ENCODE assay signal across 9 cellular contexts in the genomic region with DNA sequence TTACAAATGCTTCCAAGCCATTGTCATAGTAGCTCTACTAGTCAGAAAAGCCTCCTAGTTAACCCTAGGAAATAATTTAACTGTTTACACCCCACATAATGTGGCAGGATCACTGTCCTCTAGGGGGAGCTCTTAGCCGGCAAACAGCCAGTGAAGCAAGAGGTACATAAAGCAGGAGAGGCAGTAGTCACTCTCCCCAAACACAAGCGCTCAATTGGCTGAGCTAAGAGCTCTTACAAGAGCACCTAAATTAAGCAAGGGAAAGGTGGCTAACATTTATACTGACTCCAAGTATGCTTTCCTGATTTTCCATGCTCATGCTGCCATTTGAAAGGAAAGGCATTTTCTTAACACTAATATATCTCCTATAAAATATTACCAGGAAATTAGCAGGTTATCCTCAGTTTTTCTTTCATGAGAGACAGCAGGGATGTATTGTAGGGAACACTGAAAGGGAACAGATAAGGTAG. TPM values are rescaled to one million over a fixed set of nuclear protein-coding genes. Genes with fewer than 3 reads are reported as not detected.
DNase-seq lines count a peak whose midpoint lies in the region; ATAC-seq, FAIRE-seq and TF ChIP-seq lines count a peak whose summit lies in the region.
"Had no signal": no experiment of that assay in that cellular context is flagged by ENCODE, and none has a peak within 500 bp of the region (broad histone marks: within the 10 kb centered on the region; RNA-seq: fewer than 3 reads in every experiment).

No MANE protein-coding gene starts in this region.

- no peaks in the 10 kb centered on the region for H3K36me3 ChIP-seq in keratinocyte (ENCODE audit: control insufficient read depth in 2 of 2, extremely low read depth in 1 of 2, insufficient read depth in 2 of 2, low read length in 2 of 2)
- H3K36me3 ChIP-seq: BLaER1 had no signal

- H3K9ac ChIP-seq in keratinocyte (ENCODE audit: control insufficient read depth, extremely low read depth, insufficient read depth, low read length) = no peak overlapping the region
- H3K9ac ChIP-seq: BLaER1 had no signal

- no peak overlapping the region for H3K27ac Mint-ChIP-seq in T-helper 17 cell

- H2AFZ ChIP-seq in keratinocyte (ENCODE audit: control insufficient read depth, low read length) = no peak overlapping the region

- no peak overlapping the region for H3K4me3 ChIP-seq in astrocyte of the cerebellum (ENCODE audit: low read depth, low read length)
- H3K4me3 ChIP-seq in keratinocyte (ENCODE audit: control insufficient read depth in 2 of 3, extremely low read depth in 1 of 3, insufficient read depth in 2 of 3, low read depth in 1 of 3, low read length in 3 of 3) = no peak overlapping the region
- H3K4me3 ChIP-seq: BLaER1 had no signal

- ATAC-seq in HG02938 (IDR thresholded peaks at IDR 0.05; ENCODE audit: unreplicated experiment) = peak; percentile 81
- ATAC-seq in T-helper 17 cell = peak; percentile 66

- H3K27ac ChIP-seq in keratinocyte (ENCODE audit: control insufficient read depth, insufficient read depth, low read length) = no peak overlapping the region
- H3K27ac ChIP-seq: BLaER1 had no signal

- dilution Hi-C loops in keratinocyte (cut with MboI; ENCODE audit: extremely low pct_ligation_motif_present, low sequenced_read_pairs) = no loop called here

- no peaks in the 10 kb centered on the region for H3K36me3 Mint-ChIP-seq in T-helper 17 cell (ENCODE audit: low read depth)

- H3K9me1 ChIP-seq in keratinocyte (ENCODE audit: control insufficient read depth, extremely low read depth, insufficient read depth, low read length) = no peaks in the 10 kb centered on the region

- FAIRE-seq in keratinocyte (lab: Jason Lieb, UNC) = peak; percentile 67

- in situ Hi-C loops in astrocyte of the cerebellum (cut with HindIII; ENCODE audit: low sequenced_read_pairs) = loop anchor here (25.0 kb wide), 1 partner anchor 311 kb away; no protein-coding TSS in a partner anchor

- peak; percentile 31 to 78 (median 43) for DNase-seq in NCI-H1417 (lab: John Stamatoyannopoulos, UW)
- no peak for DNase-seq in NCI-H1417 treated with DMSO at 0.1 percent for 48 hours (lab: John Stamatoyannopoulos, UW)
- peak; percentile 9 for DNase-seq in NCI-H1930 (lab: John Stamatoyannopoulos, UW)
- DNase-seq in T-helper 17 cell = peak in 2 of 3 donors; percentile 10 to 41
- DNase-seq in astrocyte of the cerebellum (ENCODE audit: low read depth) = no peak
- DNase-seq in keratinocyte (ENCODE audit: low read depth, low spot score) = peak; percentile 25
- DNase-seq in stimulated activated CD8-positive, alpha-beta memory T cell treated with anti-CD3 and anti-CD28 coated beads, Interleukin-4, amount 100 ng/mL, for 24 hours (ENCODE audit: low read depth) = peak; percentile 20

- peaks cover 26% of the 10 kb centered on the region for H3K4me1 ChIP-seq in keratinocyte (ENCODE audit: control insufficient read depth, extremely low read depth, insufficient read depth, low read length)

- peaks cover 7% of the 10 kb centered on the region for H3K4me1 Mint-ChIP-seq in T-helper 17 cell

- H3K4me2 ChIP-seq in keratinocyte (ENCODE audit: control insufficient read depth, extremely low read depth, insufficient read depth, low read depth, low read length) = no peak overlapping the region

- H3K27me3 ChIP-seq in keratinocyte (ENCODE audit: control insufficient read depth, extremely low read depth, insufficient read depth, low read length) = no peaks in the 10 kb centered on the region
- H3K27me3 ChIP-seq: BLaER1 had no signal

- no peak overlapping the region for H3K4me3 Mint-ChIP-seq in T-helper 17 cell

- TF ChIP-seq CTCF in astrocyte of the cerebellum (IDR thresholded peaks at IDR 0.05; ENCODE audit: low read depth, low read length, missing control alignments) (peak; percentile 71), keratinocyte (optimal IDR thresholded peaks at IDR 0.05 in 1 of 3, IDR thresholded peaks at IDR 0.05 in 1 of 3, conservative IDR thresholded peaks at IDR 0.05 in 1 of 3; ENCODE audit: extremely low read depth in 1 of 3, insufficient read depth in 2 of 3, low read length in 3 of 3) (peak; percentile 64 to 77 (median 69))

- H3K9me3 ChIP-seq in T-helper 17 cell (ENCODE audit: control insufficient read depth, low read length, poor library complexity, severe bottlenecking) (no peaks in the 10 kb centered on the region), keratinocyte (ENCODE audit: control insufficient read depth, low read depth, low read length) (no peaks in the 10 kb centered on the region)

- H3K79me2 ChIP-seq in keratinocyte (ENCODE audit: control insufficient read depth, insufficient read depth, low read length) = peaks cover 5% of the 10 kb centered on the region

- no peaks in the 10 kb centered on the region for H4K20me1 ChIP-seq in keratinocyte (ENCODE audit: control insufficient read depth, extremely low read depth, insufficient read depth, low read length)
- H4K20me1 ChIP-seq: BLaER1 had no signal

- no peaks in the 10 kb centered on the region for H3K27me3 Mint-ChIP-seq in T-helper 17 cell

RNA-seq across cellular contexts. Expression of a gene that starts 37.6 kb away (rescaled TPM):
- total RNA-seq in T-helper 17 cell = 1 to 10 TPM; 1.0 to 2.4 TPM
- 8.0 to 17.4 TPM (median 13.2 TPM) in 3 replicates for polyA plus RNA-seq in keratinocyte
- 0.16 TPM for polyA plus RNA-seq in keratinocyte (2011; ENCODE audit: low read depth)
- polyA plus RNA-seq in keratinocyte (2011; cell fraction: cytosol; rRNA removed) = 3.1 and 6.2 TPM in 2 replicates
- polyA plus RNA-seq in keratinocyte (2011; cell fraction: nucleus; rRNA removed) = 15.8 and 18.2 TPM in 2 replicates
- polyA plus RNA-seq in keratinocyte (2012; ENCODE audit: low replicate concordance) = 1.5 and 11.0 TPM in 2 replicates
- 9.9 to 18.5 TPM (median 16.8 TPM) in 3 replicates for polyA minus RNA-seq in keratinocyte
- polyA minus RNA-seq in keratinocyte (2011; cell fraction: cytosol; rRNA and poly(A)+ RNA removed) = 8.1 TPM
- polyA minus RNA-seq in keratinocyte (2011; cell fraction: nucleus; rRNA and poly(A)+ RNA removed) = 19.6 and 27.6 TPM in 2 replicates

Comparison
In these comparisons a context has a peak if more than half of its experiments do, and no peak if none do; other contexts are left out.
1. DNase-seq: peak in NCI-H1417 (3 of 3), NCI-H1930 (2 of 2), T-helper 17 cell (2 of 3), keratinocyte (single experiment) and stimulated activated CD8-positive, alpha-beta memory T cell treated with anti-CD3 and anti-CD28 coated beads, Interleukin-4, amount 100 ng/mL, for 24 hours (single experiment); none in NCI-H1417 treated with DMSO at 0.1 percent for 48 hours (single experiment) and astrocyte of the cerebellum (single experiment).